ENCODE assay signal across 1 cellular context in the genomic region with DNA sequence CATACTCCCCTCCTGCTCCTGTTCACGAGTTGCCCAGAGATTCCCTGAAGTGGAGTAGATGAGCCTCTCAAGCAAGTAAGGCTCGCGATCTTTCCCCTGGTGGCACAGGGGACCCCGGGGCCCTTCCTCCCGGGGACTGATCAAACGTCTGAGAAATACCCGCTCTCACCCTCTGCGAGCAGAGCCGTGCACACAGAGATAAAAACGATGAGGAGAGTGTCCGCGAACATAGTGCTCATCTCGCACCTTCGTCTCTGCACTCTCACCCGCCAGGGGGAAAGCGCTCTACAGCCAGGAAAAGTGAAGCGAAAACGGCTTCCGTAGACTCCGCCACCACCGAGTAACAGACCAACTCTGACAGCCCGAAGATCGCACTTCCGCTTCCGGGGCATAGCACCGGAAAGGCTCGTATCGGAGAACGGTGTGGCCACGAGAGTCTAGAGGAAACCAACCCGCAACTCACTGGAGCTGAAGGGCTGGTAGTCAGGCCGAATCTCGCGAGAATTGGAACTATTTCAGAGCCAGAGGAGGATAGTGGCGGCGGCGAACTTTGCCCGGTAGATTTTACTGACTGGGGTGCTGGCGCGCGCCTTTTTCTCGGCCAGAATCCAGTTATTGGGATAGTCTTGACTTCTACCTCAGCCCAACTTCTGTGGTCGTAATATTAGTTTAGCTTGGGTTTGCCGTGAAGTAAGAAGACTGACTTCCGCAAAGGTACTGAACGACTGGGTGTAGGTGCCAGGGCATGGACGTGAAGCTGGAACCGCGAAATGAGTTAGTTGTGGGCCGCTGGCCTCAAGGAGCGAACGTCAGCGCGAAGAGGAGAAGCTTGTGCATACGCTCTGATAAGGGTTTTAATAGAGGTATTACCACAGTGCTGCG.
TF ChIP-seq lines count a peak whose summit lies in the region.

A gene with protein sequence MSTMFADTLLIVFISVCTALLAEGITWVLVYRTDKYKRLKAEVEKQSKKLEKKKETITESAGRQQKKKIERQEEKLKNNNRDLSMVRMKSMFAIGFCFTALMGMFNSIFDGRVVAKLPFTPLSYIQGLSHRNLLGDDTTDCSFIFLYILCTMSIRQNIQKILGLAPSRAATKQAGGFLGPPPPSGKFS (minus strand): TSS at position 356 of the 882 bp plus-strand sequence. CDS start 117 bp downstream, at position 239.

TF ChIP-seq in K562, 482 proteins besides CTCF, POLR2A, EP300 and RAD21 (continued from another document and continues in another):
- TF ChIP-seq, protein P1, sequence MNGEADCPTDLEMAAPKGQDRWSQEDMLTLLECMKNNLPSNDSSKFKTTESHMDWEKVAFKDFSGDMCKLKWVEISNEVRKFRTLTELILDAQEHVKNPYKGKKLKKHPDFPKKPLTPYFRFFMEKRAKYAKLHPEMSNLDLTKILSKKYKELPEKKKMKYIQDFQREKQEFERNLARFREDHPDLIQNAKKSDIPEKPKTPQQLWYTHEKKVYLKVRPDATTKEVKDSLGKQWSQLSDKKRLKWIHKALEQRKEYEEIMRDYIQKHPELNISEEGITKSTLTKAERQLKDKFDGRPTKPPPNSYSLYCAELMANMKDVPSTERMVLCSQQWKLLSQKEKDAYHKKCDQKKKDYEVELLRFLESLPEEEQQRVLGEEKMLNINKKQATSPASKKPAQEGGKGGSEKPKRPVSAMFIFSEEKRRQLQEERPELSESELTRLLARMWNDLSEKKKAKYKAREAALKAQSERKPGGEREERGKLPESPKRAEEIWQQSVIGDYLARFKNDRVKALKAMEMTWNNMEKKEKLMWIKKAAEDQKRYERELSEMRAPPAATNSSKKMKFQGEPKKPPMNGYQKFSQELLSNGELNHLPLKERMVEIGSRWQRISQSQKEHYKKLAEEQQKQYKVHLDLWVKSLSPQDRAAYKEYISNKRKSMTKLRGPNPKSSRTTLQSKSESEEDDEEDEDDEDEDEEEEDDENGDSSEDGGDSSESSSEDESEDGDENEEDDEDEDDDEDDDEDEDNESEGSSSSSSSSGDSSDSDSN (IDR thresholded peaks at IDR 0.05; ENCODE audit: borderline replicate concordance in 1 of 2, low read depth in 2 of 2, low read length in 2 of 2): peak; percentile 25 to 71; a peak in 2 of 4 replicates
- no peak; the same call in 1 of the 2 replicates for TF ChIP-seq SREBF1 (IDR thresholded peaks at IDR 0.05; ENCODE audit: borderline replicate concordance, low read depth, low read length)
- TF ChIP-seq CTBP1 (IDR thresholded peaks at IDR 0.05; ENCODE audit: borderline replicate concordance): peak; percentile 56; the same call in 1 of the 2 replicates
- 0 out of 2 replicates have a peak, but pooled peaks have one; percentile 24 for TF ChIP-seq ZSCAN32 (CRISPR knock-in tag; IDR thresholded peaks at IDR 0.05)
- peak; percentile 92 for TF ChIP-seq RBFOX2 (IDR thresholded peaks at IDR 0.05; ENCODE audit: low read depth, low read length)
- TF ChIP-seq HIVEP1 (CRISPR knock-in tag; IDR thresholded peaks at IDR 0.05): no peak
- TF ChIP-seq ZKSCAN1 (IDR thresholded peaks at IDR 0.05; ENCODE audit: low read depth, low read length): no peak
- no peak for TF ChIP-seq FOXA1 (IDR thresholded peaks at IDR 0.05; ENCODE audit: borderline replicate concordance)
- TF ChIP-seq ILK (tag; IDR thresholded peaks at IDR 0.05; ENCODE audit: borderline replicate concordance, low read depth): no peak
- no peak for TF ChIP-seq ZC3H4 (CRISPR knock-in tag; IDR thresholded peaks at IDR 0.05; ENCODE audit: borderline replicate concordance)
- TF ChIP-seq NCOA1 (IDR thresholded peaks at IDR 0.05; ENCODE audit: low read depth): peak; percentile 85
- TF ChIP-seq, protein P2, sequence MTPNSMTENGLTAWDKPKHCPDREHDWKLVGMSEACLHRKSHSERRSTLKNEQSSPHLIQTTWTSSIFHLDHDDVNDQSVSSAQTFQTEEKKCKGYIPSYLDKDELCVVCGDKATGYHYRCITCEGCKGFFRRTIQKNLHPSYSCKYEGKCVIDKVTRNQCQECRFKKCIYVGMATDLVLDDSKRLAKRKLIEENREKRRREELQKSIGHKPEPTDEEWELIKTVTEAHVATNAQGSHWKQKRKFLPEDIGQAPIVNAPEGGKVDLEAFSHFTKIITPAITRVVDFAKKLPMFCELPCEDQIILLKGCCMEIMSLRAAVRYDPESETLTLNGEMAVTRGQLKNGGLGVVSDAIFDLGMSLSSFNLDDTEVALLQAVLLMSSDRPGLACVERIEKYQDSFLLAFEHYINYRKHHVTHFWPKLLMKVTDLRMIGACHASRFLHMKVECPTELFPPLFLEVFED (CRISPR knock-in tag; conservative IDR thresholded peaks at IDR 0.05): no peak
- no peak for TF ChIP-seq PTTG1 (tag; IDR thresholded peaks at IDR 0.05; ENCODE audit: low read depth)
- TF ChIP-seq SMARCE1 (IDR thresholded peaks at IDR 0.05): peak; percentile 66
- TF ChIP-seq, protein P3, sequence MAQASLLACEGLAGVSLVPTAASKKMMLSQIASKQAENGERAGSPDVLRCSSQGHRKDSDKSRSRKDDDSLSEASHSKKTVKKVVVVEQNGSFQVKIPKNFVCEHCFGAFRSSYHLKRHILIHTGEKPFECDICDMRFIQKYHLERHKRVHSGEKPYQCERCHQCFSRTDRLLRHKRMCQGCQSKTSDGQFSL (CRISPR knock-in tag; IDR thresholded peaks at IDR 0.05): 0 out of 2 replicates have a peak, but pooled peaks have one; percentile 29
- TF ChIP-seq, protein P3 (tag; IDR thresholded peaks at IDR 0.05): no peak
- no peak for TF ChIP-seq NR4A1 (CRISPR knock-in tag; IDR thresholded peaks at IDR 0.05)
- TF ChIP-seq NR4A1 (tag; IDR thresholded peaks at IDR 0.05): 0 out of 2 replicates have a peak, but pooled peaks have one; percentile 61
- TF ChIP-seq PHF8 (IDR thresholded peaks at IDR 0.05; ENCODE audit: borderline replicate concordance, low read length): peak; percentile 97
- TF ChIP-seq EHMT2 (IDR thresholded peaks at IDR 0.05): peak; percentile 93
- TF ChIP-seq, protein P4, sequence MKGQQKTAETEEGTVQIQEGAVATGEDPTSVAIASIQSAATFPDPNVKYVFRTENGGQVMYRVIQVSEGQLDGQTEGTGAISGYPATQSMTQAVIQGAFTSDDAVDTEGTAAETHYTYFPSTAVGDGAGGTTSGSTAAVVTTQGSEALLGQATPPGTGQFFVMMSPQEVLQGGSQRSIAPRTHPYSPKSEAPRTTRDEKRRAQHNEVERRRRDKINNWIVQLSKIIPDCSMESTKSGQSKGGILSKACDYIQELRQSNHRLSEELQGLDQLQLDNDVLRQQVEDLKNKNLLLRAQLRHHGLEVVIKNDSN (CRISPR knock-in tag; IDR thresholded peaks at IDR 0.05): no peak
- peak; percentile 41; the same call in 1 of the 2 replicates for TF ChIP-seq MYBL2 (IDR thresholded peaks at IDR 0.05; ENCODE audit: low read depth)
- no peak for TF ChIP-seq MYBL2 (CRISPR knock-in tag; IDR thresholded peaks at IDR 0.05; ENCODE audit: borderline replicate concordance)
- 0 out of 2 replicates have a peak, but pooled peaks have one; percentile 62 for TF ChIP-seq ZZZ3 (IDR thresholded peaks at IDR 0.05)
- TF ChIP-seq, protein P5, sequence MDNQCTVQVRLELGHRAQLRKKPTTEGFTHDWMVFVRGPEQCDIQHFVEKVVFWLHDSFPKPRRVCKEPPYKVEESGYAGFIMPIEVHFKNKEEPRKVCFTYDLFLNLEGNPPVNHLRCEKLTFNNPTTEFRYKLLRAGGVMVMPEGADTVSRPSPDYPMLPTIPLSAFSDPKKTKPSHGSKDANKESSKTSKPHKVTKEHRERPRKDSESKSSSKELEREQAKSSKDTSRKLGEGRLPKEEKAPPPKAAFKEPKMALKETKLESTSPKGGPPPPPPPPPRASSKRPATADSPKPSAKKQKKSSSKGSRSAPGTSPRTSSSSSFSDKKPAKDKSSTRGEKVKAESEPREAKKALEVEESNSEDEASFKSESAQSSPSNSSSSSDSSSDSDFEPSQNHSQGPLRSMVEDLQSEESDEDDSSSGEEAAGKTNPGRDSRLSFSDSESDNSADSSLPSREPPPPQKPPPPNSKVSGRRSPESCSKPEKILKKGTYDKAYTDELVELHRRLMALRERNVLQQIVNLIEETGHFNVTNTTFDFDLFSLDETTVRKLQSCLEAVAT (IDR thresholded peaks at IDR 0.05): peak; percentile 56 to 69
- TF ChIP-seq NFE2 (IDR thresholded peaks at IDR 0.05; ENCODE audit: low read depth): peak; percentile 20; the same call in 1 of the 2 replicates
- peak; percentile 20; the same call in 1 of the 2 replicates for TF ChIP-seq MIER1 (IDR thresholded peaks at IDR 0.05; ENCODE audit: low read depth)
- TF ChIP-seq, protein P6, sequence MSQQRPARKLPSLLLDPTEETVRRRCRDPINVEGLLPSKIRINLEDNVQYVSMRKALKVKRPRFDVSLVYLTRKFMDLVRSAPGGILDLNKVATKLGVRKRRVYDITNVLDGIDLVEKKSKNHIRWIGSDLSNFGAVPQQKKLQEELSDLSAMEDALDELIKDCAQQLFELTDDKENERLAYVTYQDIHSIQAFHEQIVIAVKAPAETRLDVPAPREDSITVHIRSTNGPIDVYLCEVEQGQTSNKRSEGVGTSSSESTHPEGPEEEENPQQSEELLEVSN (IDR thresholded peaks at IDR 0.05; ENCODE audit: borderline replicate concordance in 1 of 2, extremely low read depth in 1 of 2, insufficient read depth in 1 of 2, insufficient read length in 1 of 2, low read depth in 1 of 2, low read length in 1 of 2, poor library complexity in 1 of 2, severe bottlenecking in 1 of 2): peak; percentile 46 to 67
- peak; percentile 93 for TF ChIP-seq BRD4 (IDR thresholded peaks at IDR 0.05)
- TF ChIP-seq, protein P7, sequence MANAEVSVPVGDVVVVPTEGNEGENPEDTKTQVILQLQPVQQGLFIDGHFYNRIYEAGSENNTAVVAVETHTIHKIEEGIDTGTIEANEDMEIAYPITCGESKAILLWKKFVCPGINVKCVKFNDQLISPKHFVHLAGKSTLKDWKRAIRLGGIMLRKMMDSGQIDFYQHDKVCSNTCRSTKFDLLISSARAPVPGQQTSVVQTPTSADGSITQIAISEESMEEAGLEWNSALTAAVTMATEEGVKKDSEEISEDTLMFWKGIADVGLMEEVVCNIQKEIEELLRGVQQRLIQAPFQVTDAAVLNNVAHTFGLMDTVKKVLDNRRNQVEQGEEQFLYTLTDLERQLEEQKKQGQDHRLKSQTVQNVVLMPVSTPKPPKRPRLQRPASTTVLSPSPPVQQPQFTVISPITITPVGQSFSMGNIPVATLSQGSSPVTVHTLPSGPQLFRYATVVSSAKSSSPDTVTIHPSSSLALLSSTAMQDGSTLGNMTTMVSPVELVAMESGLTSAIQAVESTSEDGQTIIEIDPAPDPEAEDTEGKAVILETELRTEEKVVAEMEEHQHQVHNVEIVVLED (CRISPR knock-in tag; IDR thresholded peaks at IDR 0.05): no peak
- TF ChIP-seq, protein P8, sequence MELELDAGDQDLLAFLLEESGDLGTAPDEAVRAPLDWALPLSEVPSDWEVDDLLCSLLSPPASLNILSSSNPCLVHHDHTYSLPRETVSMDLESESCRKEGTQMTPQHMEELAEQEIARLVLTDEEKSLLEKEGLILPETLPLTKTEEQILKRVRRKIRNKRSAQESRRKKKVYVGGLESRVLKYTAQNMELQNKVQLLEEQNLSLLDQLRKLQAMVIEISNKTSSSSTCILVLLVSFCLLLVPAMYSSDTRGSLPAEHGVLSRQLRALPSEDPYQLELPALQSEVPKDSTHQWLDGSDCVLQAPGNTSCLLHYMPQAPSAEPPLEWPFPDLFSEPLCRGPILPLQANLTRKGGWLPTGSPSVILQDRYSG (tag; conservative IDR thresholded peaks at IDR 0.05; ENCODE audit: low read depth): no peak
- peak; percentile 99 for TF ChIP-seq GABPB1 (CRISPR knock-in tag; IDR thresholded peaks at IDR 0.05)
- peak; percentile 98 for TF ChIP-seq PHF20 (IDR thresholded peaks at IDR 0.05; ENCODE audit: partially characterized antibody)
- peak; percentile 96 for TF ChIP-seq POLR2AphosphoS5 (IDR thresholded peaks at IDR 0.05; ENCODE audit: control insufficient read depth, insufficient read depth, low read depth, low read length)
- TF ChIP-seq NUFIP1 (IDR thresholded peaks at IDR 0.05; ENCODE audit: partially characterized antibody): peak; percentile 22
- peak; percentile 100 for TF ChIP-seq GABPA (tag; conservative IDR thresholded peaks at IDR 0.05; ENCODE audit: low read depth)
- TF ChIP-seq E2F3 (CRISPR knock-in tag; IDR thresholded peaks at IDR 0.05): 0 out of 2 replicates have a peak, but pooled peaks have one; percentile 10
- TF ChIP-seq HDAC1 (IDR thresholded peaks at IDR 0.05): peak in 1 of 2 experiments; percentile 89; a peak in 2 of 4 replicates
- peak; percentile 29; the same call in 1 of the 2 replicates for TF ChIP-seq FOSL1 (tag; conservative IDR thresholded peaks at IDR 0.05)
- TF ChIP-seq, protein P9, sequence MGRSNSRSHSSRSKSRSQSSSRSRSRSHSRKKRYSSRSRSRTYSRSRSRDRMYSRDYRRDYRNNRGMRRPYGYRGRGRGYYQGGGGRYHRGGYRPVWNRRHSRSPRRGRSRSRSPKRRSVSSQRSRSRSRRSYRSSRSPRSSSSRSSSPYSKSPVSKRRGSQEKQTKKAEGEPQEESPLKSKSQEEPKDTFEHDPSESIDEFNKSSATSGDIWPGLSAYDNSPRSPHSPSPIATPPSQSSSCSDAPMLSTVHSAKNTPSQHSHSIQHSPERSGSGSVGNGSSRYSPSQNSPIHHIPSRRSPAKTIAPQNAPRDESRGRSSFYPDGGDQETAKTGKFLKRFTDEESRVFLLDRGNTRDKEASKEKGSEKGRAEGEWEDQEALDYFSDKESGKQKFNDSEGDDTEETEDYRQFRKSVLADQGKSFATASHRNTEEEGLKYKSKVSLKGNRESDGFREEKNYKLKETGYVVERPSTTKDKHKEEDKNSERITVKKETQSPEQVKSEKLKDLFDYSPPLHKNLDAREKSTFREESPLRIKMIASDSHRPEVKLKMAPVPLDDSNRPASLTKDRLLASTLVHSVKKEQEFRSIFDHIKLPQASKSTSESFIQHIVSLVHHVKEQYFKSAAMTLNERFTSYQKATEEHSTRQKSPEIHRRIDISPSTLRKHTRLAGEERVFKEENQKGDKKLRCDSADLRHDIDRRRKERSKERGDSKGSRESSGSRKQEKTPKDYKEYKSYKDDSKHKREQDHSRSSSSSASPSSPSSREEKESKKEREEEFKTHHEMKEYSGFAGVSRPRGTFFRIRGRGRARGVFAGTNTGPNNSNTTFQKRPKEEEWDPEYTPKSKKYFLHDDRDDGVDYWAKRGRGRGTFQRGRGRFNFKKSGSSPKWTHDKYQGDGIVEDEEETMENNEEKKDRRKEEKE (IDR thresholded peaks at IDR 0.05; ENCODE audit: borderline replicate concordance in 1 of 2, control insufficient read depth in 1 of 2, low read depth in 2 of 2, low read length in 1 of 2): peak in 1 of 2 experiments; percentile 87; a peak in 2 of 4 replicates
- TF ChIP-seq, protein P10, sequence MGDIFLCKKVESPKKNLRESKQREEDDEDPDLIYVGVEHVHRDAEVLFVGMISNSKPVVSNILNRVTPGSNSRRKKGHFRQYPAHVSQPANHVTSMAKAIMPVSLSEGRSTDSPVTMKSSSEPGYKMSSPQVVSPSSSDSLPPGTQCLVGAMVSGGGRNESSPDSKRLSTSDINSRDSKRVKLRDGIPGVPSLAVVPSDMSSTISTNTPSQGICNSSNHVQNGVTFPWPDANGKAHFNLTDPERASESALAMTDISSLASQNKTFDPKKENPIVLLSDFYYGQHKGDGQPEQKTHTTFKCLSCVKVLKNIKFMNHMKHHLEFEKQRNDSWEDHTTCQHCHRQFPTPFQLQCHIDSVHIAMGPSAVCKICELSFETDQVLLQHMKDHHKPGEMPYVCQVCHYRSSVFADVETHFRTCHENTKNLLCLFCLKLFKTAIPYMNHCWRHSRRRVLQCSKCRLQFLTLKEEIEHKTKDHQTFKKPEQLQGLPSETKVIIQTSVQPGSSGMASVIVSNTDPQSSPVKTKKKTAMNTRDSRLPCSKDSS (IDR thresholded peaks at IDR 0.05; ENCODE audit: low read depth, partially characterized antibody): no peak
- TF ChIP-seq, protein P11, sequence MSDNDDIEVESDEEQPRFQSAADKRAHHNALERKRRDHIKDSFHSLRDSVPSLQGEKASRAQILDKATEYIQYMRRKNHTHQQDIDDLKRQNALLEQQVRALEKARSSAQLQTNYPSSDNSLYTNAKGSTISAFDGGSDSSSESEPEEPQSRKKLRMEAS (CRISPR knock-in tag; IDR thresholded peaks at IDR 0.05): peak; percentile 71
